In the genomic region with DNA sequence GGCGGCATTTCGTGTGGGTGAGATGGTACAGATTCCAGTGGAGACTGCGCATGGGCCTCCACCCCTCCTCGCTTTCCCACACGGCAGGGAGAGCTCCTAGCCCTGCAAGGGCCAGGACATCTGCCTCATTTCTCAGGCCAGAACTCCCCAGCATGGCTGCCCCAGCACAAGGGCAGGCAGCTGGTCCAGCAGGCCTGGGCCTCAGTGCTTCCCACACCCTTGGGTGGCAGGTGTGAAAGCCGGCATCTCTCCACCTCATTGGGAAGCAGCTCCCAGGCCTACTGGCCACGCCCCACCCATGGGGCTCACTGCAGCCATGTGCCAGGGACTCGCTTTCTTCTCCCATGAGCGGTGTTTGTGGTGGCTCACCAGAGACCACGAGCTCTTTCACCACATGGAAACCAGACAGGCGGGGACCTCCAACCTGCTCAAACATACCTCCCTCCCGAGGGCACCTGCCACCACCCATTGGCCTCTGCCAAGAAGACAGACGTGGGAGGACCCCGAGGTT, we compare ENCODE assay signal across 20 cellular contexts.
"Had no signal": no experiment of that assay in that cellular context is flagged by ENCODE, and none has a peak within 500 bp of the region (broad histone marks: within the 10 kb centered on the region; RNA-seq: fewer than 3 reads in every experiment).

No MANE protein-coding gene starts in this region.

- ATAC-seq: activated CD4-positive, CD25-positive, alpha-beta regulatory T cell treated with anti-CD3 and anti-CD28 coated beads, Interleukin-2, amount 50 U/mL, for 24 hours; activated CD8-positive, alpha-beta T cell treated with anti-CD3 and anti-CD28 coated beads for 36 hours; PC-3 had no signal

- DNase-seq: activated CD4-positive, alpha-beta T cell treated with anti-CD3 and anti-CD28 coated beads for 4 hours; activated CD8-positive, alpha-beta memory T cell treated with anti-CD3 and anti-CD28 coated beads, Interleukin-2, amount 50 U/mL, for 4 hours; activated CD8-positive, alpha-beta T cell treated with anti-CD3 and anti-CD28 coated beads for 36 hours; activated naive CD4-positive, alpha-beta T cell treated with anti-CD3 and anti-CD28 coated beads, Interleukin-2, amount 50 U/mL, for 16 hours; activated naive CD8-positive, alpha-beta T cell treated with anti-CD3 and anti-CD28 coated beads, Interleukin-2, amount 10 ng/mL, durations not matched to agents 7 days and 5 days; adrenal gland; anterior cingulate cortex; cerebellar nuclear complex; Kasumi-1; NCI-H1092 treated with DMSO at 0.1 percent for 48 hours; NCI-H1417 treated with DMSO at 0.1 percent for 48 hours; NCI-H1694; NCI-H2029; NCI-H2107; NCI-H510A treated with DMSO at 0.1 percent for 48 hours; NCI-H69; PC-3; SHP77 treated with DMSO at 0.1 percent for 48 hours had no signal

- H3K9me3 ChIP-seq: adrenal gland had no signal

- FAIRE-seq: RCC 7860 had no signal

- H3K36me3 ChIP-seq: adrenal gland had no signal

- H3K4me3 ChIP-seq: adrenal gland had no signal

- H3K27me3 ChIP-seq: adrenal gland had no signal
